9 cellular contexts compared by ENCODE assay signal in genomic region chr7:129095258-129095657, GRCh38. TPM values are rescaled to one million over a fixed set of nuclear protein-coding genes. Genes with fewer than 3 reads are reported as not detected.
DNase-seq lines count a peak whose midpoint lies in the region; ATAC-seq and TF ChIP-seq lines count a peak whose summit lies in the region.
"Had no signal": no experiment of that assay in that cellular context is flagged by ENCODE, and none has a peak within 500 bp of the region (broad histone marks: within the 10 kb centered on the region; RNA-seq: fewer than 3 reads in every experiment).

No MANE protein-coding gene starts in this region.

- no peaks in the 10 kb centered on the region for H3K9me3 ChIP-seq in adrenal gland (replicated peaks in 1 of 3)

- no peak overlapping the region for H3K27ac ChIP-seq in adrenal gland
- H3K27ac ChIP-seq: VCaP had no signal

- WGBS in adrenal gland, 4 donors, result 56 to 73% (median 64%) methylated on average over 6 of the region's 6 CpGs

- H3K27ac Mint-ChIP-seq in effector memory CD8-positive, alpha-beta T cell, result peak overlapping the region in 1 of 2 donors; percentile 81

- intact Hi-C loops in adrenal gland (cut with DNase I), result loop anchor here in 1 of 2 donors (5.0 kb wide), 1 partner anchor 188 kb away; no protein-coding TSS in a partner anchor

- H3K36me3 ChIP-seq in adrenal gland (replicated peaks in 1 of 2), result no peaks in the 10 kb centered on the region

- H3K9me3 Mint-ChIP-seq in effector memory CD8-positive, alpha-beta T cell, result no peaks in the 10 kb centered on the region

- H3K4me1 Mint-ChIP-seq in effector memory CD8-positive, alpha-beta T cell (ENCODE audit: low read depth in 2 of 2), result peaks cover 8 to 13% of the 10 kb centered on the region in 2 donors

- TF ChIP-seq POLR2A in adrenal gland (IDR thresholded peaks at IDR 0.05), result no peak

- H3K27me3 ChIP-seq in adrenal gland, result no peaks in the 10 kb centered on the region

- no peak for TF ChIP-seq CTCF in adrenal gland (IDR thresholded peaks at IDR 0.05)

- no peak overlapping the region for H3K4me3 ChIP-seq in adrenal gland

- no peak for DNase-seq in effector memory CD8-positive, alpha-beta T cell
- DNase-seq in NCI-H1417 treated with DMSO at 0.1 percent for 48 hours (lab: John Stamatoyannopoulos, UW) (no peak), cortex of kidney (lab: John Stamatoyannopoulos, UW) (no peak), adrenal gland (no peak)
- no peak for DNase-seq in stimulated activated CD4-positive, alpha-beta T cell treated with anti-CD3 and anti-CD28 coated beads, Interleukin-15, amount 100 ng/mL, for 24 hours

- peaks cover 0 to 4% of the 10 kb centered on the region in 2 donors for H3K4me1 ChIP-seq in adrenal gland (replicated peaks in 1 of 2)

- ATAC-seq in GM18519 (IDR thresholded peaks at IDR 0.05; ENCODE audit: low FRiP score, unreplicated experiment) (peak; percentile 54), GM21390 (IDR thresholded peaks at IDR 0.05; ENCODE audit: unreplicated experiment) (peak; percentile 74), HG03460 (IDR thresholded peaks at IDR 0.05; ENCODE audit: unreplicated experiment) (peak; percentile 83)
- peak; percentile 64 for ATAC-seq in effector memory CD8-positive, alpha-beta T cell (replicated peaks)

- H3K36me3 Mint-ChIP-seq in effector memory CD8-positive, alpha-beta T cell (ENCODE audit: insufficient read depth), result peaks cover 3% of the 10 kb centered on the region

- H3K4me3 Mint-ChIP-seq in effector memory CD8-positive, alpha-beta T cell, result no peak overlapping the region

- peaks cover 0 to 9% of the 10 kb centered on the region in 2 donors for H3K27me3 Mint-ChIP-seq in effector memory CD8-positive, alpha-beta T cell

RNA-seq across cellular contexts. Expression of gene TNPO3, which starts 40.3 kb away (rescaled TPM):
- total RNA-seq in adrenal gland, result 10 to 100 TPM; 31.2 to 46.9 (median 41.8) TPM
- 10 to 100 TPM; 10.6 to 56.0 (median 12.3) TPM for polyA plus RNA-seq in adrenal gland

RNA-seq across cellular contexts. Expression of gene TSPAN33, which starts 49.2 kb away (rescaled TPM):
- total RNA-seq in adrenal gland, result 10 to 100 TPM in 6 of 8 donors, 1 to 10 TPM in 2; 5.5 to 20.0 (median 12.0) TPM
- polyA plus RNA-seq in adrenal gland, result 1 to 10 TPM; 3.6 to 8.4 (median 6.5) TPM
